In genomic region chr1:231027971-231028370, GRCh38 we compare ENCODE assay signal across 1 cellular context.
TF ChIP-seq lines count a peak whose summit lies in the region.

No MANE protein-coding gene starts in this region.

TF ChIP-seq in endothelial cell of umbilical vein, 7 proteins besides CTCF, POLR2A, EP300 and RAD21 (continued from another document):
- no peak for TF ChIP-seq GATA2 (IDR thresholded peaks at IDR 0.05; ENCODE audit: insufficient read depth, insufficient read length, low read depth, low read length)
- TF ChIP-seq, protein P1, sequence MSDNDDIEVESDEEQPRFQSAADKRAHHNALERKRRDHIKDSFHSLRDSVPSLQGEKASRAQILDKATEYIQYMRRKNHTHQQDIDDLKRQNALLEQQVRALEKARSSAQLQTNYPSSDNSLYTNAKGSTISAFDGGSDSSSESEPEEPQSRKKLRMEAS (IDR thresholded peaks at IDR 0.05; ENCODE audit: insufficient read depth, insufficient read length): no peak
- no peak for TF ChIP-seq JUN (IDR thresholded peaks at IDR 0.05; ENCODE audit: borderline replicate concordance, insufficient read depth, insufficient read length, low read depth)
- no peak for TF ChIP-seq FOS (IDR thresholded peaks at IDR 0.05; ENCODE audit: borderline replicate concordance, insufficient read depth, low read length)
- TF ChIP-seq MYC (IDR thresholded peaks at IDR 0.05; ENCODE audit: low read depth, low read length): no peak
